In genomic region chr18:44681039-44681595, GRCh38 we compare ENCODE assay signal across 8 cellular contexts. TPM values are rescaled to one million over a fixed set of nuclear protein-coding genes. Genes with fewer than 3 reads are reported as not detected.
DNase-seq lines count a peak whose midpoint lies in the region; ATAC-seq lines count a peak whose summit lies in the region.

No MANE protein-coding gene starts in this region.

- H3K14ac ChIP-seq in neuronal stem cell (ENCODE audit: low read length) = no peak overlapping the region

- H3K27me3 Mint-ChIP-seq in effector memory CD8-positive, alpha-beta T cell = peaks cover 0 to 1% of the 10 kb centered on the region in 2 donors

- H3K79me1 ChIP-seq in neuronal stem cell (ENCODE audit: low read depth, low read length) = no peaks in the 10 kb centered on the region

- DNase-seq in G401 (ENCODE audit: low spot score) (peak; percentile 61), NCI-H446 treated with DMSO at 0.1 percent for 48 hours (lab: John Stamatoyannopoulos, UW) (peak; percentile 21), neuronal stem cell (ENCODE audit: low spot score) (no peak), NCI-H2081 treated with DMSO at 0.1 percent for 48 hours (lab: John Stamatoyannopoulos, UW) (no peak), HUDEP-2 (lab: John Stamatoyannopoulos, UW; ENCODE audit: unreplicated experiment in 76 of 76) (no peak)
- DNase-seq in effector memory CD8-positive, alpha-beta T cell = no peak
- DNase-seq in stimulated activated CD4-positive, alpha-beta T cell treated with anti-CD3 and anti-CD28 coated beads, Interleukin-15, amount 100 ng/mL, for 24 hours = no peak

- H2BK12ac ChIP-seq in neuronal stem cell (ENCODE audit: low read length) = no peak overlapping the region

- H3K4me3 ChIP-seq in neuronal stem cell (ENCODE audit: low read length in 2 of 2) = peak overlapping the region; percentile 80 to 84

- no peak overlapping the region for H2BK120ac ChIP-seq in neuronal stem cell (ENCODE audit: low read depth, low read length)

- no peaks in the 10 kb centered on the region for H3K9me3 ChIP-seq in neuronal stem cell (replicated peaks in 1 of 2; ENCODE audit: control insufficient read depth in 2 of 2, insufficient read depth in 1 of 2, low read depth in 1 of 2, low read length in 2 of 2)

- H4K8ac ChIP-seq in neuronal stem cell (ENCODE audit: low read depth, low read length) = no peak overlapping the region

- H3K4me1 ChIP-seq in neuronal stem cell (ENCODE audit: control insufficient read depth in 2 of 2, insufficient read depth in 1 of 2, low read depth in 1 of 2, low read length in 2 of 2) = peaks cover 16 to 19% of the 10 kb centered on the region in 2 donors

- H3K4me2 ChIP-seq in neuronal stem cell (ENCODE audit: insufficient read depth, low read length, poor library complexity, severe bottlenecking) = peak overlapping the region; percentile 79

- no peaks in the 10 kb centered on the region for H3K9me3 Mint-ChIP-seq in effector memory CD8-positive, alpha-beta T cell

- H3K23ac ChIP-seq in neuronal stem cell (ENCODE audit: low read depth, low read length, poor library complexity) = no peak overlapping the region

- H2BK15ac ChIP-seq in neuronal stem cell (ENCODE audit: low read length) = no peak overlapping the region

- H3K9ac ChIP-seq in neuronal stem cell (ENCODE audit: low read depth, low read length, poor library complexity) = no peak overlapping the region

- WGBS in neuronal stem cell (ENCODE audit: extremely low coverage in 2 of 2, insufficient read length in 2 of 2, insufficient replicate concordance in 1 of 2), 2 donors = no CpG with 5 or more reads among the region's 18 CpGs

- peaks cover 13% of the 10 kb centered on the region for H3K36me3 Mint-ChIP-seq in effector memory CD8-positive, alpha-beta T cell (ENCODE audit: insufficient read depth)

- H3K27ac Mint-ChIP-seq in effector memory CD8-positive, alpha-beta T cell = peak overlapping the region; percentile 77 to 86

- H2AFZ ChIP-seq in neuronal stem cell (ENCODE audit: low read length) = peak overlapping the region; percentile 88

- H4K91ac ChIP-seq in neuronal stem cell (ENCODE audit: low read depth, low read length, poor library complexity) = no peak overlapping the region

- H3K4me1 Mint-ChIP-seq in effector memory CD8-positive, alpha-beta T cell (ENCODE audit: low read depth in 2 of 2) = peaks cover 6 to 13% of the 10 kb centered on the region in 2 donors

- H3K4me3 Mint-ChIP-seq in effector memory CD8-positive, alpha-beta T cell = no peak overlapping the region

- peak overlapping the region; percentile 45 for H3K27ac ChIP-seq in neuronal stem cell (replicated peaks; ENCODE audit: low read length)

- H2BK5ac ChIP-seq in neuronal stem cell (ENCODE audit: low read length) = no peak overlapping the region

- in situ Hi-C loops in G401 (cut with HindIII; ENCODE audit: low sequenced_read_pairs) = no loop called here

- peak overlapping the region; percentile 23 for H3K18ac ChIP-seq in neuronal stem cell (ENCODE audit: low read length)

- ATAC-seq in effector memory CD8-positive, alpha-beta T cell (replicated peaks) = no peak
- no peak for ATAC-seq in activated CD4-positive, CD25-positive, alpha-beta regulatory T cell treated with anti-CD3 and anti-CD28 coated beads, Interleukin-2, amount 50 U/mL, for 24 hours

- no peaks in the 10 kb centered on the region for H3K36me3 ChIP-seq in neuronal stem cell (replicated peaks in 1 of 2; ENCODE audit: control insufficient read depth in 2 of 2, insufficient read depth in 2 of 2, low read length in 2 of 2)

- no peaks in the 10 kb centered on the region for H3K27me3 ChIP-seq in neuronal stem cell (ENCODE audit: control insufficient read depth in 3 of 3, insufficient read depth in 3 of 3, low read depth in 1 of 3, low read length in 3 of 3)

- H3K4ac ChIP-seq in neuronal stem cell (ENCODE audit: low read length) = no peak overlapping the region

- H2AK5ac ChIP-seq in neuronal stem cell (ENCODE audit: low read depth, low read length) = no peak overlapping the region

RNA-seq across cellular contexts. Expression of gene SETBP1, which starts 0.4 kb away (rescaled TPM):
- not detected in 2 replicates for total RNA-seq in G401 (2014; rRNA removed; shearing (Covaris generic))
- 4.7 TPM for polyA plus RNA-seq in neuronal stem cell (2013, experiment 1 of 2)
- 4.8 TPM for polyA plus RNA-seq in neuronal stem cell (2013, experiment 2 of 2)

Comparison
In these comparisons a context has a peak if more than half of its experiments do, and no peak if none do; other contexts are left out.
1. DNase-seq: peak in G401 (single experiment) and NCI-H446 treated with DMSO at 0.1 percent for 48 hours (single experiment); none in effector memory CD8-positive, alpha-beta T cell (0 of 3), neuronal stem cell (single experiment), NCI-H2081 treated with DMSO at 0.1 percent for 48 hours (single experiment), stimulated activated CD4-positive, alpha-beta T cell treated with anti-CD3 and anti-CD28 coated beads, Interleukin-15, amount 100 ng/mL, for 24 hours (single experiment) and HUDEP-2 (0 of 76).